ENCODE assay signal across 1 cellular context in the genomic region with DNA sequence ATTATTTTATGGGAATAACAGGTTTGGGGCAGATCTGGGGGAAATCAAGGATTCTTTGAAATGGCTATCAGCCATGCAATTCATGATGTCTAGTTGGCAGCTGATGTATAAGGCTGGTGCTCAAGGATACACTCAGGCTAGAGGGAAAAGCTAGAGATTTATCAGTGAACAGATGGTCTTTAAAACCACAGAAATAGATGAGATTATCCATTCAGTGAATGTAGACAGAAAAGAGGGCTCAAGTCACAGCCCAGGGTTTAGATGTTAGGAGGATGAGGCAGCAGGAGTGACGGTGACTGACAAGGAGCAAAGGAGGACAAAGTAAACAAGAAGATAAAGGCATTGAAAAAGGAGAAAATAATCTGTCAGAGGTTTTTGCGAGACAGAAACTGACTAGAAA.
TF ChIP-seq lines count a peak whose summit lies in the region.

No MANE protein-coding gene starts in this region.

TF ChIP-seq in SK-N-SH, 30 proteins besides CTCF, POLR2A, EP300 and RAD21 (continued from another document):
- TF ChIP-seq RCOR1 (IDR thresholded peaks at IDR 0.05; ENCODE audit: low read length) (no peak), RXRA (IDR thresholded peaks at IDR 0.05; ENCODE audit: borderline replicate concordance, low read depth) (peak; percentile 68; the same call in 1 of the 2 replicates), ELF1 (IDR thresholded peaks at IDR 0.05) (no peak), TEAD4 (IDR thresholded peaks at IDR 0.05; ENCODE audit: borderline replicate concordance, insufficient read depth) (peak; percentile 87)
